24 cellular contexts compared by ENCODE assay signal in genomic region chr16:57471209-57471608, GRCh38. TPM values are rescaled to one million over a fixed set of nuclear protein-coding genes. Genes with fewer than 3 reads are reported as not detected.
DNase-seq lines count a peak whose midpoint lies in the region; ATAC-seq, FAIRE-seq and TF ChIP-seq lines count a peak whose summit lies in the region.
"Had no signal": no experiment of that assay in that cellular context is flagged by ENCODE, and none has a peak within 500 bp of the region (broad histone marks: within the 10 kb centered on the region; RNA-seq: fewer than 3 reads in every experiment).

No MANE protein-coding gene starts in this region.

- TF ChIP-seq CTCF in A549 (IDR thresholded peaks at IDR 0.05) (no peak), WTC11 (IDR thresholded peaks at IDR 0.05) (no peak), pancreas (IDR thresholded peaks at IDR 0.05) (no peak)

- no peak for TF ChIP-seq POLR2A in A549 (IDR thresholded peaks at IDR 0.05; ENCODE audit: low read length)

- no peaks in the 10 kb centered on the region for H3K9me3 Mint-ChIP-seq in WTC11
- H3K9me3 Mint-ChIP-seq: CD8-positive, alpha-beta T cell; T-cell had no signal

- H3K4me1 Mint-ChIP-seq in WTC11 (peaks cover 41% of the 10 kb centered on the region), T-helper 17 cell (peaks cover 9% of the 10 kb centered on the region)

- DNase-seq in A549 (ENCODE audit: low read depth in 1 of 2, low spot score in 1 of 2) (peak in 1 of 2 experiments; percentile 68), WTC11 (ENCODE audit: low spot score) (no peak), left colon (no peak), pancreas (no peak), T-helper 17 cell (no peak), AG20443 (ENCODE audit: low spot score) (no peak)
- no peak for DNase-seq in stimulated activated CD4-positive, alpha-beta T cell treated with anti-CD3 and anti-CD28 coated beads, Interleukin-2, amount 100 ng/mL, for 24 hours
- DNase-seq: activated CD4-positive, alpha-beta T cell treated with anti-CD3 and anti-CD28 coated beads for 48 hours; DMS79 treated with DMSO at 0.1 percent for 48 hours; erythroblast; foreskin keratinocyte; HCEC 1CT; Karpas-422; NCI-H1048; NCI-H1930; NCI-H226; NCI-H82; OCI-M1; T-cell had no signal

- ATAC-seq in A549, result peak; percentile 14 to 19; a peak in 5 of 6 replicates
- no peak for ATAC-seq in WTC11
- peak; percentile 1 for ATAC-seq in left colon
- peak; percentile 7 to 31 (median 27) for ATAC-seq in pancreas
- ATAC-seq in T-helper 17 cell, result no peak
- ATAC-seq in GM19035 (IDR thresholded peaks at IDR 0.05; ENCODE audit: unreplicated experiment), result no peak
- ATAC-seq: CD8-positive, alpha-beta T cell; foreskin keratinocyte; T-cell had no signal

- CTCF ChIA-PET in A549 (lab: Yijun Ruan, JAX), result interaction anchor here (0.7 to 3.1 kb wide), 8 partner anchors 9 to 53 kb away, joined by 3 to 24 read pairs (median 4); partner anchors contain the start of gene POLR2C
- CTCF ChIA-PET in WTC11 (lab: Charles Lee), result interaction anchor here (1.2 to 8.2 kb wide), 3 partner anchors 9 to 47 kb away, joined by 3 to 80 read pairs (median 63); partner anchors contain the start of gene POLR2C

- H3K9me3 ChIP-seq in A549 (no peaks in the 10 kb centered on the region), pancreas (no peaks in the 10 kb centered on the region), T-helper 17 cell (ENCODE audit: control insufficient read depth, low read length, poor library complexity, severe bottlenecking) (no peaks in the 10 kb centered on the region)
- H3K9me3 ChIP-seq: breast epithelium had no signal

- H3K27me3 Mint-ChIP-seq in WTC11 (ENCODE audit: low read depth), result no peaks in the 10 kb centered on the region
- H3K27me3 Mint-ChIP-seq in T-helper 17 cell, result no peaks in the 10 kb centered on the region
- H3K27me3 Mint-ChIP-seq: T-cell had no signal

- peak overlapping the region; percentile 96 to 98 for H3K27ac ChIP-seq in A549
- H3K27ac ChIP-seq in pancreas, result peak overlapping the region in 1 of 4 donors; percentile 44
- H3K27ac ChIP-seq: foreskin keratinocyte had no signal

- H3K36me3 ChIP-seq in pancreas, result peaks cover 2 to 58% (median 26%) of the 10 kb centered on the region in 3 donors

- peaks cover 46% of the 10 kb centered on the region for H3K36me3 Mint-ChIP-seq in WTC11
- H3K36me3 Mint-ChIP-seq in T-helper 17 cell (ENCODE audit: low read depth), result peaks cover 4% of the 10 kb centered on the region

- WGBS in A549 (ENCODE audit: missing lambda C conversion rate), result 13% methylated on average over 1 of the region's 1 CpG
- WGBS in pancreas, 2 donors, result 88 to 100% methylated on average over 1 of the region's 1 CpG

- H3K27ac Mint-ChIP-seq in WTC11 (no peak overlapping the region), T-helper 17 cell (no peak overlapping the region)

- no peaks in the 10 kb centered on the region for H3K27me3 ChIP-seq in pancreas
- H3K27me3 ChIP-seq: breast epithelium, foreskin keratinocyte had no signal

- TF ChIP-seq EP300 in A549 (IDR thresholded peaks at IDR 0.05), result no peak

- peaks cover 94% of the 10 kb centered on the region for H3K4me1 ChIP-seq in A549
- H3K4me1 ChIP-seq in pancreas, result peaks cover 21 to 30% (median 22%) of the 10 kb centered on the region in 3 donors
- H3K4me1 ChIP-seq: breast epithelium, foreskin keratinocyte had no signal

- H3K4me3 Mint-ChIP-seq in WTC11, result no peak overlapping the region
- H3K4me3 Mint-ChIP-seq in T-helper 17 cell, result no peak overlapping the region
- H3K4me3 Mint-ChIP-seq: CD8-positive, alpha-beta T cell; T-cell had no signal

- intact Hi-C loops in left colon (cut with DNase I, micrococcal nuclease) (no loop called here), pancreas (cut with DNase I) (no loop called here)

- FAIRE-seq in A549 (lab: Jason Lieb, UNC) (no peak), pancreas (lab: Jason Lieb, UNC) (no peak)
- FAIRE-seq: GM12892, GM19239 had no signal

- POLR2A ChIA-PET in A549 (lab: Yijun Ruan, JAX), result interaction anchor here (0.6 to 3.0 kb wide), 4 partner anchors 9 to 118 kb away, joined by 6 to 25 read pairs (median 11); partner anchors contain the start of genes CIAPIN1, COQ9 and POLR2C
- POLR2A ChIA-PET in WTC11 (lab: Charles Lee), result no interaction called here

- H3K4me3 ChIP-seq in A549 (peak overlapping the region; percentile 26; the same call in 2 of the 3 replicates), pancreas (no peak overlapping the region)
- H3K4me3 ChIP-seq: breast epithelium had no signal

- peak overlapping the region; percentile 87 for H3K4me2 ChIP-seq in A549

- TF ChIP-seq RAD21 in A549 (conservative IDR thresholded peaks at IDR 0.05 in 1 of 2, IDR thresholded peaks at IDR 0.05 in 1 of 2), result no peak

TF ChIP-seq in A549, 52 proteins besides CTCF, POLR2A, EP300 and RAD21 (continues in another document):
- TF ChIP-seq MAZ (IDR thresholded peaks at IDR 0.05; ENCODE audit: borderline replicate concordance, low read depth, low read length), result no peak
- no peak for TF ChIP-seq BCL3 (IDR thresholded peaks at IDR 0.05)
- no peak for TF ChIP-seq PHF8 (IDR thresholded peaks at IDR 0.05; ENCODE audit: borderline replicate concordance, low read depth)
- no peak for TF ChIP-seq NFE2L2 (conservative IDR thresholded peaks at IDR 0.05; ENCODE audit: low read length)
- TF ChIP-seq MAFK (IDR thresholded peaks at IDR 0.05; ENCODE audit: partially characterized antibody), result no peak

TF ChIP-seq in WTC11, 78 proteins besides CTCF, POLR2A, EP300 and RAD21:
- no peak for TF ChIP-seq EMX1 (CRISPR knock-in tag; IDR thresholded peaks at IDR 0.05)
- peak; percentile 16; the same call in 1 of the 2 replicates for TF ChIP-seq RORB (CRISPR knock-in tag; IDR thresholded peaks at IDR 0.05)

RNA-seq across cellular contexts. Expression of gene POLR2C, which starts 8.7 kb away (rescaled TPM):
- 229 and 259 TPM in 2 replicates for polyA plus RNA-seq in A549 (2011; rRNA removed)
- polyA plus RNA-seq in A549 (2012; cell fraction: cytosol; rRNA removed), result 181 and 221 TPM in 2 replicates
- 135 and 142 TPM in 2 replicates for polyA plus RNA-seq in A549 (2012; cell fraction: nucleus; rRNA removed)
- 141 to 148 TPM (median 146 TPM) in 3 replicates for polyA plus RNA-seq in A549 (2017; fragmentation: RNase III; extraction: RNeasy Plus Mini Kit Qiagen cat#74134 plus additional on column Dnase treatment)
- 327 and 401 TPM in 2 replicates for polyA minus RNA-seq in A549 (2011; rRNA and poly(A)+ RNA removed)
- total RNA-seq in WTC11 (2021), result 67.9 to 75.4 TPM (median 67.9 TPM) in 3 replicates
- 10 to 100 TPM; 48.9 to 50.0 TPM for total RNA-seq in left colon
- 10 to 100 TPM; 21.8 to 26.7 (median 25.1) TPM for total RNA-seq in pancreas
- polyA plus RNA-seq in pancreas, result 10 to 100 TPM; 20.4 to 43.9 TPM
- 10 to 100 TPM; 76.1 to 82.6 TPM for total RNA-seq in T-helper 17 cell

RNA-seq across cellular contexts. Expression of gene DOK4, which starts 15.1 kb away (rescaled TPM):
- polyA plus RNA-seq in A549 (2011; rRNA removed), result 85.4 and 93.2 TPM in 2 replicates
- 76.5 and 94.3 TPM in 2 replicates for polyA plus RNA-seq in A549 (2012; cell fraction: cytosol; rRNA removed)
- polyA plus RNA-seq in A549 (2012; cell fraction: nucleus; rRNA removed), result 99.2 and 102 TPM in 2 replicates
- polyA plus RNA-seq in A549 (2017; fragmentation: RNase III; extraction: RNeasy Plus Mini Kit Qiagen cat#74134 plus additional on column Dnase treatment), result 51.9 to 70.3 TPM (median 65.2 TPM) in 3 replicates
- polyA minus RNA-seq in A549 (2011; rRNA and poly(A)+ RNA removed), result 103 and 109 TPM in 2 replicates
- total RNA-seq in WTC11 (2021), result 21.8 to 25.0 TPM (median 21.9 TPM) in 3 replicates
- total RNA-seq in left colon, result 100 to 1,000 TPM; 145 to 152 TPM
- total RNA-seq in pancreas, result 10 to 100 TPM in 5 of 6 donors, 1 to 10 TPM in 1; 9.2 to 24.4 (median 13.4) TPM
- polyA plus RNA-seq in pancreas, result 10 to 100 TPM; 16.7 to 26.4 TPM
- 1 to 10 TPM; 1.8 to 2.6 TPM for total RNA-seq in T-helper 17 cell

RNA-seq across cellular contexts. Expression of gene COQ9, which starts 23.9 kb away (rescaled TPM):
- polyA plus RNA-seq in A549 (2011; rRNA removed) (109 and 130 TPM in 2 replicates), A549 (2017; fragmentation: RNase III; extraction: RNeasy Plus Mini Kit Qiagen cat#74134 plus additional on column Dnase treatment) (46.2 to 48.0 TPM (median 47.2 TPM) in 3 replicates), pancreas (10 to 100 TPM; 48.5 to 51.1 TPM)
- polyA plus RNA-seq in A549 (2012; cell fraction: cytosol; rRNA removed), result 91.1 and 99.7 TPM in 2 replicates
- 90.2 and 108 TPM in 2 replicates for polyA plus RNA-seq in A549 (2012; cell fraction: nucleus; rRNA removed)
- polyA minus RNA-seq in A549 (2011; rRNA and poly(A)+ RNA removed), result 81.0 and 97.4 TPM in 2 replicates
- total RNA-seq in WTC11 (2021) (39.2 to 40.2 TPM (median 39.8 TPM) in 3 replicates), left colon (100 to 1,000 TPM; 107 to 117 TPM), pancreas (10 to 100 TPM; 17.7 to 31.2 (median 23.4) TPM), T-helper 17 cell (10 to 100 TPM; 14.2 to 15.3 TPM)

RNA-seq across cellular contexts. Expression of gene CIAPIN1, which starts 24.0 kb away (rescaled TPM):
- polyA plus RNA-seq in A549 (2011; rRNA removed) (101 and 114 TPM in 2 replicates), A549 (2017; fragmentation: RNase III; extraction: RNeasy Plus Mini Kit Qiagen cat#74134 plus additional on column Dnase treatment) (69.1 to 75.0 TPM (median 71.5 TPM) in 3 replicates), pancreas (10 to 100 TPM; 11.6 to 23.8 TPM)
- polyA plus RNA-seq in A549 (2012; cell fraction: cytosol; rRNA removed), result 66.5 and 75.6 TPM in 2 replicates
- 49.6 and 75.2 TPM in 2 replicates for polyA plus RNA-seq in A549 (2012; cell fraction: nucleus; rRNA removed)
- 49.6 and 60.0 TPM in 2 replicates for polyA minus RNA-seq in A549 (2011; rRNA and poly(A)+ RNA removed)
- total RNA-seq in WTC11 (2021) (85.9 to 94.7 TPM (median 87.9 TPM) in 3 replicates), left colon (10 to 100 TPM; 47.3 to 72.5 TPM), pancreas (10 to 100 TPM; 14.5 to 20.9 (median 17.2) TPM), T-helper 17 cell (10 to 100 TPM; 19.3 to 35.0 TPM)

Comparison
In these comparisons a context has a peak if more than half of its experiments do, and no peak if none do; other contexts are left out.
1. ATAC-seq: peak in A549 (2 of 2), left colon (single experiment) and pancreas (4 of 4); none in WTC11 (single experiment), T-helper 17 cell (single experiment) and GM19035 (single experiment).